In genomic region chr12:57179331-57180086, GRCh38 we compare ENCODE assay signal across 21 cellular contexts. TPM values are rescaled to one million over a fixed set of nuclear protein-coding genes. Genes with fewer than 3 reads are reported as not detected.
"Had no signal": no experiment of that assay in that cellular context is flagged by ENCODE, and none has a peak within 500 bp of the region (broad histone marks: within the 10 kb centered on the region; RNA-seq: fewer than 3 reads in every experiment).

No MANE protein-coding gene starts in this region.

- ATAC-seq: activated CD4-positive, CD25-positive, alpha-beta regulatory T cell treated with anti-CD3 and anti-CD28 coated beads, Interleukin-2, amount 50 U/mL, for 24 hours; activated CD8-positive, alpha-beta T cell treated with anti-CD3 and anti-CD28 coated beads, Interleukin-2, amount 10 ng/mL, durations not matched to agents 7 days and 5 days had no signal

- H3K4me3 Mint-ChIP-seq: activated CD8-positive, alpha-beta T cell treated with anti-CD3 and anti-CD28 coated beads, Interleukin-2, amount 10 ng/mL, durations not matched to agents 7 days and 5 days; activated naive CD8-positive, alpha-beta T cell treated with anti-CD3 and anti-CD28 coated beads, Interleukin-2, amount 10 ng/mL, durations not matched to agents 7 days and 5 days; central memory CD8-positive, alpha-beta T cell; T-helper 1 cell treated with Interleukin-12 subunit alpha and Interleukin-12 subunit beta and Interleukin-4 antibody, amounts not matched to agents 30 μg/mL and 1 μg/mL, for 36 hours had no signal

- H3K27ac Mint-ChIP-seq: activated CD8-positive, alpha-beta T cell treated with anti-CD3 and anti-CD28 coated beads, Interleukin-2, amount 10 ng/mL, durations not matched to agents 7 days and 5 days; activated naive CD8-positive, alpha-beta T cell treated with anti-CD3 and anti-CD28 coated beads, Interleukin-2, amount 10 ng/mL, durations not matched to agents 7 days and 5 days; T-helper 1 cell treated with Interleukin-12 subunit alpha and Interleukin-12 subunit beta and Interleukin-4 antibody, amounts not matched to agents 30 μg/mL and 1 μg/mL, for 36 hours had no signal

- H3K9me3 Mint-ChIP-seq: activated naive CD8-positive, alpha-beta T cell treated with anti-CD3 and anti-CD28 coated beads, Interleukin-2, amount 10 ng/mL, durations not matched to agents 7 days and 5 days; central memory CD8-positive, alpha-beta T cell; T-helper 1 cell treated with Interleukin-12 subunit alpha and Interleukin-12 subunit beta and Interleukin-4 antibody, amounts not matched to agents 30 μg/mL and 1 μg/mL, for 36 hours had no signal

- H3K27me3 Mint-ChIP-seq: activated naive CD8-positive, alpha-beta T cell treated with anti-CD3 and anti-CD28 coated beads, Interleukin-2, amount 10 ng/mL, durations not matched to agents 7 days and 5 days had no signal

- DNase-seq: activated CD4-positive, alpha-beta T cell treated with anti-CD3 and anti-CD28 coated beads for 4 hours; activated CD8-positive, alpha-beta memory T cell treated with anti-CD3 and anti-CD28 coated beads, Interleukin-2, amount 50 U/mL, for 48 hours; activated CD8-positive, alpha-beta T cell treated with anti-CD3 and anti-CD28 coated beads, Interleukin-2, amount 10 ng/mL, durations not matched to agents 7 days and 5 days; activated naive CD4-positive, alpha-beta T cell treated with anti-CD3 and anti-CD28 coated beads, Interleukin-2, amount 50 U/mL, for 16 hours; activated naive CD8-positive, alpha-beta T cell treated with anti-CD3 and anti-CD28 coated beads, Interleukin-2, amount 10 ng/mL, durations not matched to agents 7 days and 5 days; activated T-cell treated with anti-CD3 and anti-CD28 coated beads, Interleukin-2, amount 50 U/mL, for 1 hour; aorta; KG1; MV-4-11; NCI-H1105; NCI-H1436; NCI-H1694 treated with DMSO at 0.1 percent for 48 hours; NCI-H2081; NCI-H446; SHP77 treated with DMSO at 0.1 percent for 48 hours had no signal

- H3K36me3 Mint-ChIP-seq: activated naive CD8-positive, alpha-beta T cell treated with anti-CD3 and anti-CD28 coated beads, Interleukin-2, amount 10 ng/mL, durations not matched to agents 7 days and 5 days had no signal

RNA-seq across cellular contexts. Expression of gene LRP1-AS, which starts 32.1 kb away (rescaled TPM):
- total RNA-seq: activated CD8-positive, alpha-beta T cell treated with anti-CD3 and anti-CD28 coated beads, Interleukin-2, amount 10 ng/mL, durations not matched to agents 7 days and 5 days; activated naive CD8-positive, alpha-beta T cell treated with anti-CD3 and anti-CD28 coated beads, Interleukin-2, amount 10 ng/mL, durations not matched to agents 7 days and 5 days; aorta; LHCN-M2; M059J; SK-MEL-5 had no signal
- polyA plus RNA-seq: aorta had no signal
